In genomic region chr16:10859650-10860049, GRCh38 we compare ENCODE assay signal across 21 cellular contexts. TPM values are rescaled to one million over a fixed set of nuclear protein-coding genes. Genes with fewer than 3 reads are reported as not detected.
"Had no signal": no experiment of that assay in that cellular context is flagged by ENCODE, and none has a peak within 500 bp of the region (broad histone marks: within the 10 kb centered on the region; RNA-seq: fewer than 3 reads in every experiment).

No MANE protein-coding gene starts in this region.

- H3K4me3 ChIP-seq: gastroesophageal sphincter, lung, neural progenitor cell, pancreas, tibial nerve had no signal

- H3K4me1 Mint-ChIP-seq: brain, neural progenitor cell had no signal

- H3K9ac ChIP-seq: neural progenitor cell had no signal

- H3K27me3 ChIP-seq: pancreas, tibial nerve had no signal

- H3K4me3 Mint-ChIP-seq: activated naive CD8-positive, alpha-beta T cell treated with anti-CD3 and anti-CD28 coated beads for 36 hours had no signal

- ATAC-seq: gastroesophageal sphincter, pancreas had no signal

- H3K27ac Mint-ChIP-seq: activated naive CD8-positive, alpha-beta T cell treated with anti-CD3 and anti-CD28 coated beads for 36 hours; brain; neural progenitor cell had no signal

- H3K4me1 ChIP-seq: gastroesophageal sphincter, neural progenitor cell had no signal

- H3K27ac ChIP-seq: gastroesophageal sphincter, neural progenitor cell, pancreas, tibial nerve, VCaP had no signal

- DNase-seq: activated CD4-positive, alpha-beta T cell treated with anti-CD3 and anti-CD28 coated beads for 1 hour; activated CD4-positive, alpha-beta T cell treated with anti-CD3 and anti-CD28 coated beads, Interleukin-2, amount 50 U/mL, for 4 hours; activated gamma-delta T cell treated with Interleukin-2 at 50 U/mL for 16 hours; activated naive CD8-positive, alpha-beta T cell treated with anti-CD3 and anti-CD28 coated beads for 36 hours; activated T-cell treated with anti-CD3 and anti-CD28 coated beads for 4 hours; amygdala; cortex of kidney; effector CD8-positive, alpha-beta T cell; midbrain; pancreas; stimulated activated CD4-positive, alpha-beta T cell treated with anti-CD3 and anti-CD28 coated beads, Interleukin-2, amount 100 ng/mL, for 48 hours; stimulated activated naive CD4-positive, alpha-beta T cell treated with Interleukin-2 at 50 U/mL for 16 hours; substantia nigra had no signal

- H3K4me2 ChIP-seq: neural progenitor cell had no signal

- H2AFZ ChIP-seq: neural progenitor cell had no signal

- H3K9me3 ChIP-seq: gastroesophageal sphincter, pancreas, tibial nerve had no signal

- H3K36me3 ChIP-seq: gastroesophageal sphincter, neural progenitor cell, pancreas, tibial nerve had no signal

- H3K36me3 Mint-ChIP-seq: brain, neural progenitor cell had no signal

RNA-seq across cellular contexts. Expression of gene CIITA, which starts 17.4 kb away (rescaled TPM):
- total RNA-seq: epithelial cell of proximal tubule had no signal

RNA-seq across cellular contexts. Expression of gene TVP23A, which starts 41.1 kb away (rescaled TPM):
- total RNA-seq: activated naive CD8-positive, alpha-beta T cell treated with anti-CD3 and anti-CD28 coated beads for 36 hours; epithelial cell of proximal tubule; myocyte had no signal
